ENCODE assay signal across 21 cellular contexts in genomic region chr1:12206792-12207424, GRCh38. TPM values are rescaled to one million over a fixed set of nuclear protein-coding genes. Genes with fewer than 3 reads are reported as not detected.
A peak's percentile ranks its signal among the peaks of the same experiment; 100 is the strongest.
DNase-seq lines count a peak whose midpoint lies in the region; ATAC-seq, FAIRE-seq and TF ChIP-seq lines count a peak whose summit lies in the region.
"Had no signal": no experiment of that assay in that cellular context is flagged by ENCODE, and none has a peak within 500 bp of the region (broad histone marks: within the 10 kb centered on the region; RNA-seq: fewer than 3 reads in every experiment).

No MANE protein-coding gene starts in this region.

- FAIRE-seq in GM12892 (lab: Jason Lieb, UNC): no peak
- FAIRE-seq: keratinocyte, small intestine had no signal

- H4K8ac ChIP-seq in H9 (replicated peaks; ENCODE audit: insufficient read length, low read depth, low read length): no peak overlapping the region

- H4K20me1 ChIP-seq in H9 (ENCODE audit: control insufficient read depth, insufficient read depth, insufficient read length): no peaks in the 10 kb centered on the region

- H3K9me3 ChIP-seq in H9 (ENCODE audit: control insufficient read depth, low read depth, low read length) (no peaks in the 10 kb centered on the region), neutrophil (no peaks in the 10 kb centered on the region), aorta (ENCODE audit: control insufficient read depth, low read length) (no peaks in the 10 kb centered on the region)
- H3K9me3 ChIP-seq: psoas muscle, thoracic aorta had no signal

- CTCF ChIA-PET in activated naive CD4-positive, alpha-beta T cell treated with anti-CD3 and anti-CD28 coated beads for 36 hours (lab: Charles Lee): interaction anchor here (13.7 kb wide), 1 partner anchor 84 kb away, joined by 301 read pairs; no protein-coding TSS in a partner anchor
- CTCF ChIA-PET in activated CD4-positive, alpha-beta memory T cell treated with anti-CD3 and anti-CD28 coated beads for 36 hours (lab: Charles Lee): interaction anchor here (0.5 to 13.7 kb wide), 4 partner anchors 29 to 84 kb away, joined by 3 to 369 read pairs (median 3); no protein-coding TSS in a partner anchor

- H3K27me3 ChIP-seq in H9 (ENCODE audit: insufficient read depth, low read length) (no peaks in the 10 kb centered on the region), neutrophil (peaks cover 9% of the 10 kb centered on the region), aorta (ENCODE audit: control insufficient read depth in 1 of 2, insufficient read depth in 2 of 2, low read length in 1 of 2) (no peaks in the 10 kb centered on the region)

- no peak overlapping the region for H4K5ac ChIP-seq in H9 (ENCODE audit: insufficient read length, low read depth, low read length)

- peaks cover 60% of the 10 kb centered on the region for H3K4me1 Mint-ChIP-seq in activated naive CD4-positive, alpha-beta T cell treated with anti-CD3 and anti-CD28 coated beads for 36 hours (ENCODE audit: low read depth)
- H3K4me1 Mint-ChIP-seq in H9: peaks cover 27 to 28% of the 10 kb centered on the region in 2 experiments
- peaks cover 64% of the 10 kb centered on the region for H3K4me1 Mint-ChIP-seq in activated CD4-positive, alpha-beta memory T cell treated with anti-CD3 and anti-CD28 coated beads for 36 hours (ENCODE audit: low read depth)

- H3K9me3 Mint-ChIP-seq in activated naive CD4-positive, alpha-beta T cell treated with anti-CD3 and anti-CD28 coated beads for 36 hours: no peaks in the 10 kb centered on the region
- H3K9me3 Mint-ChIP-seq in H9: no peaks in the 10 kb centered on the region; a peak in 1 of 5 replicates
- no peaks in the 10 kb centered on the region for H3K9me3 Mint-ChIP-seq in activated CD4-positive, alpha-beta memory T cell treated with anti-CD3 and anti-CD28 coated beads for 36 hours
- H3K9me3 Mint-ChIP-seq: nephron progenitor cell had no signal

- no peak overlapping the region for H2BK15ac ChIP-seq in H9 (ENCODE audit: low read depth, low read length)

- H3K23ac ChIP-seq in H9 (ENCODE audit: insufficient read length, low read depth, low read length): no peak overlapping the region

- no peaks in the 10 kb centered on the region for H3K27me3 Mint-ChIP-seq in activated naive CD4-positive, alpha-beta T cell treated with anti-CD3 and anti-CD28 coated beads for 36 hours (ENCODE audit: low read depth)
- no peaks in the 10 kb centered on the region for H3K27me3 Mint-ChIP-seq in H9 (ENCODE audit: low read depth)
- H3K27me3 Mint-ChIP-seq in activated CD4-positive, alpha-beta memory T cell treated with anti-CD3 and anti-CD28 coated beads for 36 hours: no peaks in the 10 kb centered on the region

- WGBS in H9 (ENCODE audit: extremely low coverage, insufficient read length, low lambda C conversion rate): no CpG with 5 or more reads among the region's 17 CpGs
- WGBS in aorta, 2 donors: 82 to 86% methylated on average over 17 of the region's 17 CpGs

- no peak overlapping the region for H2BK12ac ChIP-seq in H9 (ENCODE audit: insufficient read length, low read depth, low read length)

- no peak overlapping the region for H3K9ac ChIP-seq in H9 (ENCODE audit: extremely low read depth, insufficient read length, low read length)

- H3K27ac ChIP-seq in H9 (ENCODE audit: insufficient read length, low read depth, low read length) (no peak overlapping the region), neutrophil (peak overlapping the region; percentile 69), aorta (ENCODE audit: low read depth in 1 of 2, low read length in 2 of 2) (no peak overlapping the region)
- H3K27ac ChIP-seq: coronary artery, psoas muscle, thoracic aorta, WERI-Rb-1 had no signal

- no peak overlapping the region for H2BK5ac ChIP-seq in H9 (ENCODE audit: insufficient read length, low read length)

- no peak overlapping the region for H3K4me2 ChIP-seq in H9 (ENCODE audit: insufficient read depth, insufficient read length, low read length)

- no peaks in the 10 kb centered on the region for H3K79me2 ChIP-seq in H9 (ENCODE audit: insufficient read depth, low read length)

- H3T11ph ChIP-seq in H9 (ENCODE audit: low read length): no peak overlapping the region

- no peak overlapping the region for H3K4ac ChIP-seq in H9 (ENCODE audit: low read depth, low read length)

- no peak overlapping the region for H2BK120ac ChIP-seq in H9 (ENCODE audit: low read depth, low read length, poor library complexity, severe bottlenecking)

- H3K23me2 ChIP-seq in H9 (ENCODE audit: insufficient read length, low read depth, low read length, poor library complexity, severe bottlenecking): no peaks in the 10 kb centered on the region

- no peak overlapping the region for H2BK20ac ChIP-seq in H9 (ENCODE audit: low read depth, low read length, poor library complexity, severe bottlenecking)

- POLR2A ChIA-PET in activated CD4-positive, alpha-beta memory T cell treated with anti-CD3 and anti-CD28 coated beads for 36 hours (lab: Charles Lee): interaction anchor here (0.6 to 1.3 kb wide), 3 partner anchors 9 to 38 kb away, joined by 3 to 4 read pairs (median 3); no protein-coding TSS in a partner anchor

- DNase-seq in activated naive CD4-positive, alpha-beta T cell treated with anti-CD3 and anti-CD28 coated beads for 36 hours: no peak
- no peak for DNase-seq in activated naive CD4-positive, alpha-beta T cell treated with anti-CD3 and anti-CD28 coated beads, Interleukin-2, amount 50 U/mL, for 16 hours
- DNase-seq in H9 (no peak), aorta (no peak), GM12892 (ENCODE audit: insufficient read length) (no peak)
- DNase-seq in activated CD4-positive, alpha-beta memory T cell treated with anti-CD3 and anti-CD28 coated beads for 36 hours: no peak
- DNase-seq: Calu3; GF-D8; mesenchymal stem cell; NCI-H1694 treated with DMSO at 0.1 percent for 48 hours; nephron progenitor cell; psoas muscle; small intestine; stimulated activated CD8-positive, alpha-beta memory T cell treated with anti-CD3 and anti-CD28 coated beads, Interleukin-4, amount 100 ng/mL, for 48 hours; SW 1271; WERI-Rb-1 had no signal

- H3K4me3 ChIP-seq in neutrophil (ENCODE audit: low read depth in 1 of 2, low read length in 1 of 2) (no peak overlapping the region), aorta (ENCODE audit: low read length in 2 of 2) (no peak overlapping the region)
- H3K4me3 ChIP-seq: coronary artery, psoas muscle, thoracic aorta had no signal

- H3K4me3 Mint-ChIP-seq in activated naive CD4-positive, alpha-beta T cell treated with anti-CD3 and anti-CD28 coated beads for 36 hours: no peak overlapping the region
- H3K4me3 Mint-ChIP-seq in H9: no peak overlapping the region
- no peak overlapping the region for H3K4me3 Mint-ChIP-seq in activated CD4-positive, alpha-beta memory T cell treated with anti-CD3 and anti-CD28 coated beads for 36 hours
- H3K4me3 Mint-ChIP-seq: nephron progenitor cell had no signal

- H3K36me3 Mint-ChIP-seq in activated naive CD4-positive, alpha-beta T cell treated with anti-CD3 and anti-CD28 coated beads for 36 hours (ENCODE audit: low read depth): peaks cover 17% of the 10 kb centered on the region
- H3K36me3 Mint-ChIP-seq in H9 (ENCODE audit: insufficient read depth in 1 of 3, low read depth in 3 of 3): no peaks in the 10 kb centered on the region
- peaks cover 34% of the 10 kb centered on the region for H3K36me3 Mint-ChIP-seq in activated CD4-positive, alpha-beta memory T cell treated with anti-CD3 and anti-CD28 coated beads for 36 hours

- H2AK5ac ChIP-seq in H9 (ENCODE audit: insufficient read length, low read length): no peak overlapping the region

- H3K27ac Mint-ChIP-seq in activated naive CD4-positive, alpha-beta T cell treated with anti-CD3 and anti-CD28 coated beads for 36 hours: peak overlapping the region; percentile 46
- no peak overlapping the region for H3K27ac Mint-ChIP-seq in H9
- peak overlapping the region; percentile 38 for H3K27ac Mint-ChIP-seq in activated CD4-positive, alpha-beta memory T cell treated with anti-CD3 and anti-CD28 coated beads for 36 hours
- H3K27ac Mint-ChIP-seq: nephron progenitor cell had no signal

- H3K18ac ChIP-seq in H9 (ENCODE audit: insufficient read length, low read depth, low read length): no peak overlapping the region

- H3K4me1 ChIP-seq in H9 (ENCODE audit: insufficient read depth, low read length): no peaks in the 10 kb centered on the region; the same call in 1 of the 2 replicates
- peaks cover 7 to 8% of the 10 kb centered on the region in 2 experiments for H3K4me1 ChIP-seq in neutrophil (ENCODE audit: control insufficient read depth in 1 of 2, insufficient read depth in 1 of 2, low read depth in 1 of 2, low read length in 1 of 2)
- H3K4me1 ChIP-seq in aorta (ENCODE audit: control insufficient read depth in 1 of 2, insufficient read depth in 2 of 2, low read length in 2 of 2): no peaks in the 10 kb centered on the region
- H3K4me1 ChIP-seq: psoas muscle had no signal

- H3K79me1 ChIP-seq in H9 (ENCODE audit: insufficient read depth, low read depth, low read length, poor library complexity, severe bottlenecking): no peaks in the 10 kb centered on the region

- H2AFZ ChIP-seq in H9 (ENCODE audit: low read length): no peak overlapping the region

- TF ChIP-seq CTCF in H9 (conservative IDR thresholded peaks at IDR 0.05) (no peak), neutrophil (IDR thresholded peaks at IDR 0.05) (no peak)

- H3K56ac ChIP-seq in H9 (ENCODE audit: insufficient read length, low read depth, low read length): no peak overlapping the region

- intact Hi-C loops in activated naive CD4-positive, alpha-beta T cell treated with anti-CD3 and anti-CD28 coated beads for 36 hours (cut with micrococcal nuclease): no loop called here
- intact Hi-C loops in activated CD4-positive, alpha-beta memory T cell treated with anti-CD3 and anti-CD28 coated beads for 36 hours (cut with micrococcal nuclease): no loop called here
- intact Hi-C loops in aorta (cut with DNase I): loop anchor here in 1 of 2 donors (5.0 kb wide), 1 partner anchor 370 kb away; no protein-coding TSS in a partner anchor

- no peak for ATAC-seq in aorta (ENCODE audit: low FRiP score)
- ATAC-seq: psoas muscle had no signal

- peak overlapping the region; percentile 32; the same call in 1 of the 2 replicates for H3K14ac ChIP-seq in H9 (ENCODE audit: insufficient read depth, low read length)

- no peak overlapping the region for H4K91ac ChIP-seq in H9 (ENCODE audit: insufficient read length, low read depth, low read length)

- TF ChIP-seq POLR2A in GM12892 (IDR thresholded peaks at IDR 0.05; ENCODE audit: low read depth, low read length): no peak

- H3K36me3 ChIP-seq in neutrophil (peaks cover 80% of the 10 kb centered on the region), aorta (ENCODE audit: control insufficient read depth in 1 of 2, insufficient read depth in 2 of 2, low read length in 1 of 2) (no peaks in the 10 kb centered on the region)
- H3K36me3 ChIP-seq: thoracic aorta, WERI-Rb-1 had no signal

RNA-seq across cellular contexts. Expression of gene VPS13D, which starts 22.9 kb away (rescaled TPM):
- total RNA-seq in activated naive CD4-positive, alpha-beta T cell treated with anti-CD3 and anti-CD28 coated beads for 36 hours: 10 to 100 TPM; 20.0 to 23.3 TPM
- total RNA-seq in H9 (2021) (18.8 and 20.2 TPM in 2 replicates), aorta (100 to 1,000 TPM in 1 of 2 donors, 10 to 100 TPM in 1; 94.2 to 134 TPM)
- 10 to 100 TPM; 25.0 to 25.4 TPM for total RNA-seq in activated CD4-positive, alpha-beta memory T cell treated with anti-CD3 and anti-CD28 coated beads for 36 hours
- polyA plus RNA-seq in aorta: 10 to 100 TPM; 15.8 to 23.6 TPM
- 6.5 TPM for polyA plus RNA-seq in GM12892 (2012; ENCODE audit: missing spikeins)

RNA-seq across cellular contexts. Expression of gene TNFRSF1B, which starts 40.1 kb away (rescaled TPM):
- total RNA-seq in activated naive CD4-positive, alpha-beta T cell treated with anti-CD3 and anti-CD28 coated beads for 36 hours: 10 to 100 TPM; 69.4 to 75.7 TPM
- total RNA-seq in H9 (2021) (0.57 and 0.68 TPM in 2 replicates), aorta (10 to 100 TPM; 42.1 to 98.5 TPM)
- total RNA-seq in activated CD4-positive, alpha-beta memory T cell treated with anti-CD3 and anti-CD28 coated beads for 36 hours: 100 to 1,000 TPM; 201 to 211 TPM
- 10 to 100 TPM in 1 of 2 donors, 1 to 10 TPM in 1; 5.0 to 12.8 TPM for polyA plus RNA-seq in aorta
- 24.1 TPM for polyA plus RNA-seq in GM12892 (2012; ENCODE audit: missing spikeins)
- total RNA-seq: HT-29 had no signal

Comparison
In these comparisons a context has a peak if more than half of its experiments do, and no peak if none do; other contexts are left out.
1. H3K27ac Mint-ChIP-seq: peak in activated naive CD4-positive, alpha-beta T cell treated with anti-CD3 and anti-CD28 coated beads for 36 hours (single experiment) and activated CD4-positive, alpha-beta memory T cell treated with anti-CD3 and anti-CD28 coated beads for 36 hours (single experiment); none in H9 (0 of 3).
2. RNA of gene TNFRSF1B, which starts 40.1 kb away (total RNA-seq): 201 to 211 TPM in activated CD4-positive, alpha-beta memory T cell treated with anti-CD3 and anti-CD28 coated beads for 36 hours, 42.1 to 98.5 TPM in aorta and 69.4 to 75.7 TPM in activated naive CD4-positive, alpha-beta T cell treated with anti-CD3 and anti-CD28 coated beads for 36 hours; 0.57 to 0.68 TPM in H9; every median in the first group is over 10 times any median in the second.